In genomic region chr17:79003661-79004411, GRCh38 we compare ENCODE assay signal across 1 cellular context.
A peak's percentile ranks its signal among the peaks of the same experiment; 100 is the strongest.
TF ChIP-seq lines count a peak whose summit lies in the region.

No MANE protein-coding gene starts in this region.

TF ChIP-seq in HEK293, 187 proteins besides CTCF, POLR2A, EP300 and RAD21 (continued from another document):
- TF ChIP-seq ZNF518A (tag by site-specific recombination; conservative IDR thresholded peaks at IDR 0.05; ENCODE audit: low read depth), result no peak
- no peak for TF ChIP-seq PRDM1 (tag by site-specific recombination; IDR thresholded peaks at IDR 0.05)
- TF ChIP-seq ZIC2 (tag by site-specific recombination; IDR thresholded peaks at IDR 0.05), result peak; percentile 88
